2 cellular contexts compared by ENCODE assay signal in genomic region chr17:36948717-36949460, GRCh38.
TF ChIP-seq lines count a peak whose summit lies in the region.

TSS of gene AATF (plus strand) at chr17:36948954. CDS start at chr17:36949126, 172 bp downstream.

TF ChIP-seq in IMR-90, 13 proteins besides CTCF, POLR2A, EP300 and RAD21:
- peak; percentile 93 for TF ChIP-seq BHLHE40 (IDR thresholded peaks at IDR 0.05; ENCODE audit: low read depth, low read length)
- TF ChIP-seq RFX5 (IDR thresholded peaks at IDR 0.05; ENCODE audit: low read depth, low read length): no peak
- TF ChIP-seq ELK1 (IDR thresholded peaks at IDR 0.05; ENCODE audit: borderline replicate concordance, low read depth, low read length): no peak
- TF ChIP-seq NFE2L2 (IDR thresholded peaks at IDR 0.05; ENCODE audit: low read depth, low read length): no peak
- no peak for TF ChIP-seq SMC3 (IDR thresholded peaks at IDR 0.05; ENCODE audit: low read depth, low read length)
- TF ChIP-seq USF2 (IDR thresholded peaks at IDR 0.05; ENCODE audit: low read depth, low read length): peak; percentile 96
- TF ChIP-seq MXI1 (IDR thresholded peaks at IDR 0.05; ENCODE audit: borderline replicate concordance, low read depth, low read length): peak; percentile 85; the same call in 1 of the 2 replicates
- TF ChIP-seq MAZ (IDR thresholded peaks at IDR 0.05; ENCODE audit: borderline replicate concordance, low read depth, low read length): peak; percentile 84; the same call in 1 of the 2 replicates

TF ChIP-seq in endothelial cell of umbilical vein, 7 proteins besides CTCF, POLR2A, EP300 and RAD21:
- TF ChIP-seq FOS (IDR thresholded peaks at IDR 0.05; ENCODE audit: borderline replicate concordance, insufficient read depth, low read length) (peak; percentile 27), MYC (IDR thresholded peaks at IDR 0.05; ENCODE audit: low read depth, low read length) (peak; percentile 67), POLR2AphosphoS5 (IDR thresholded peaks at IDR 0.05; ENCODE audit: insufficient read depth, low read depth, low read length) (peak; percentile 84), MAX (IDR thresholded peaks at IDR 0.05; ENCODE audit: insufficient read depth, insufficient read length) (peak; percentile 99), JUN (IDR thresholded peaks at IDR 0.05; ENCODE audit: borderline replicate concordance, insufficient read depth, insufficient read length, low read depth) (no peak), EZH2 (IDR thresholded peaks at IDR 0.05; ENCODE audit: borderline replicate concordance, low read depth, low read length, severe bottlenecking) (no peak), GATA2 (IDR thresholded peaks at IDR 0.05; ENCODE audit: insufficient read depth, insufficient read length, low read depth, low read length) (no peak)
